ENCODE assay signal across 8 cellular contexts in the genomic region with DNA sequence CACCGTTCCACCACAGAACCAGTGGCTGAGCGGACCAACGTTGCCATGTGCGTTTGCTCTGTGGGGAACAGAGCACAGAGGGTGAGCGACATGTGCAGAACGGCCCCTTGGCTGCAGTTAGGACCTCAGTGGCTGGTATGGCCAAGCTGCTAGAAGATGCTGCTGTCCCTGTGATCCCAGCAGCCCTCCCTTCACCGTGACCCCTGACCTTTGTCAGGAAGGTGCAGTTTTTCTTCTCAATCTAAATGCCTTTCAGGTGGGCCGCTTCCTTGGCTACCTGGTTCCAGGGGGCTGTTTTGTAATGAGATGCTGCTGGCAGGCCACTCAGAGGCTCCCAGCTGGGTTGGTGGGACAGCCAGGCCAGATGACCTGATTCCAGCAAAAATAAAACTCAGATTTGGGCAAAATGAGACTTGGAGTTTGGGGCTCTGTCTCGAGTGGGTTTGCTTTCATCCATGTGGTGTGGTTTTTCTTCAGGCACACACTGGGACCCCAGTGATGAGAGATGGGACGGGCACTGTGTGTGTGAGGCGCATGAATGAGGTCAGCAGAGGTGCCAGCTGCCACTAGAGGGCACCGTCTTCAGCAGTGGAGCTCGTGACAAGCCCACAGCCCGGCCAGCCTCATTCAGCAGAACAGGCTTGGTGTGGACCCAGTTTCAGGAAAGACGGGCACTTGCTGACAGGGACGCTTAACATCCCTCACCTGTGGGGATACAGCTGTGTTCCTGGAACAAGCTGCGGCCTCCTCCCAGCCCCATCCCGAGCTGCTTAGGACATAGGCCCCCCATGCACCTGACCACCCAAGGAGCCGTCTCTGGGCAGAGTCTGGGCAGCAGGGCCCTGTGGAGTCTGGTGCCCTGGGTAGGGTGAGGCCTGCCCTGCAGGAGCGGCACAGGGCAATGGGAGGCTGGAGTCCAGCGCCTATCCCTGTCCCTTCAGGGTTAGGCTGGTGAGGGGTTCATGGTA. TPM values are rescaled to one million over a fixed set of nuclear protein-coding genes. Genes with fewer than 3 reads are reported as not detected.
A peak's percentile ranks its signal among the peaks of the same experiment; 100 is the strongest.
DNase-seq lines count a peak whose midpoint lies in the region; ATAC-seq, FAIRE-seq and TF ChIP-seq lines count a peak whose summit lies in the region.

No MANE protein-coding gene starts in this region.

- peak; percentile 54 for TF ChIP-seq POLR2A in GM12892 (IDR thresholded peaks at IDR 0.05; ENCODE audit: low read depth, low read length)

- no peaks in the 10 kb centered on the region for H3K27me3 Mint-ChIP-seq in activated T-helper 17 cell treated with anti-CD3 and anti-CD28 coated beads, Interleukin-2, amount 50 U/mL, for 72 hours

- DNase-seq in AG08395 (ENCODE audit: low spot score), result peak; percentile 77
- peak; percentile 58 for DNase-seq in GM12892 (ENCODE audit: insufficient read length)
- DNase-seq in foreskin fibroblast, result peak; percentile 57 to 88

- H3K9ac ChIP-seq in OCI-LY3 (ENCODE audit: low read length), result no peak overlapping the region
- H3K9ac ChIP-seq in parathyroid adenoma, result no peak overlapping the region

- H3K4me2 ChIP-seq in OCI-LY3 (ENCODE audit: low read length), result no peak overlapping the region
- no peak overlapping the region for H3K4me2 ChIP-seq in parathyroid adenoma (ENCODE audit: low read length)

- peak; percentile 18 for ATAC-seq in activated T-helper 17 cell treated with anti-CD3 and anti-CD28 coated beads, Interleukin-2, amount 50 U/mL, for 72 hours (replicated peaks)
- no peak for ATAC-seq in GM21381 (IDR thresholded peaks at IDR 0.05; ENCODE audit: unreplicated experiment)
- no peak for ATAC-seq in HG02759 (IDR thresholded peaks at IDR 0.05; ENCODE audit: unreplicated experiment)

- H3K27ac Mint-ChIP-seq in activated T-helper 17 cell treated with anti-CD3 and anti-CD28 coated beads, Interleukin-2, amount 50 U/mL, for 72 hours, result no peak overlapping the region

- H3K9me3 ChIP-seq in OCI-LY3 (ENCODE audit: insufficient read depth, low read length) (no peaks in the 10 kb centered on the region), parathyroid adenoma (ENCODE audit: control insufficient read depth, low read length) (no peaks in the 10 kb centered on the region)

- peaks cover 25% of the 10 kb centered on the region for H3K79me2 ChIP-seq in OCI-LY3 (ENCODE audit: low read length)
- no peaks in the 10 kb centered on the region for H3K79me2 ChIP-seq in parathyroid adenoma

- peaks cover 25% of the 10 kb centered on the region for H4K20me1 ChIP-seq in OCI-LY3 (ENCODE audit: insufficient read depth, low read length)

- H3K4me1 ChIP-seq in OCI-LY3 (ENCODE audit: low read length), result peaks cover 8% of the 10 kb centered on the region
- no peaks in the 10 kb centered on the region for H3K4me1 ChIP-seq in parathyroid adenoma

- peak; percentile 62 for FAIRE-seq in GM12892 (lab: Jason Lieb, UNC)

- no peak overlapping the region for H3K4me3 ChIP-seq in OCI-LY3 (ENCODE audit: low read length)
- no peak overlapping the region for H3K4me3 ChIP-seq in foreskin fibroblast (ENCODE audit: low read depth in 1 of 2, low read length in 2 of 2)
- no peak overlapping the region for H3K4me3 ChIP-seq in parathyroid adenoma (ENCODE audit: low read depth, low read length)

- peaks cover 39% of the 10 kb centered on the region for H3K36me3 Mint-ChIP-seq in activated T-helper 17 cell treated with anti-CD3 and anti-CD28 coated beads, Interleukin-2, amount 50 U/mL, for 72 hours (ENCODE audit: low read depth)

- TF ChIP-seq CTCF in OCI-LY3 (IDR thresholded peaks at IDR 0.05; ENCODE audit: low read depth, low read length), result peak; percentile 63
- TF ChIP-seq CTCF in foreskin fibroblast (IDR thresholded peaks at IDR 0.05; ENCODE audit: low read depth, low read length), result peak; percentile 66
- TF ChIP-seq CTCF in parathyroid adenoma (IDR thresholded peaks at IDR 0.05), result peak; percentile 55

- H2AFZ ChIP-seq in OCI-LY3 (ENCODE audit: low read depth, low read length) (no peak overlapping the region), parathyroid adenoma (no peak overlapping the region)

- H3K4me3 Mint-ChIP-seq in activated T-helper 17 cell treated with anti-CD3 and anti-CD28 coated beads, Interleukin-2, amount 50 U/mL, for 72 hours, result no peak overlapping the region

- no peaks in the 10 kb centered on the region for H3K27me3 ChIP-seq in OCI-LY3 (ENCODE audit: low read depth, low read length)
- H3K27me3 ChIP-seq in parathyroid adenoma (ENCODE audit: control insufficient read depth, insufficient read depth, low read length), result no peaks in the 10 kb centered on the region

- peaks cover 26% of the 10 kb centered on the region for H3K36me3 ChIP-seq in OCI-LY3 (replicated peaks; ENCODE audit: low read depth, low read length)
- no peaks in the 10 kb centered on the region for H3K36me3 ChIP-seq in parathyroid adenoma (ENCODE audit: control insufficient read depth, insufficient read depth, low read length)

- no peak overlapping the region for H3K27ac ChIP-seq in OCI-LY3 (ENCODE audit: low read length)
- H3K27ac ChIP-seq in parathyroid adenoma, result no peak overlapping the region

- peaks cover 5% of the 10 kb centered on the region for H3K9me3 Mint-ChIP-seq in activated T-helper 17 cell treated with anti-CD3 and anti-CD28 coated beads, Interleukin-2, amount 50 U/mL, for 72 hours

- no peaks in the 10 kb centered on the region for H3K4me1 Mint-ChIP-seq in activated T-helper 17 cell treated with anti-CD3 and anti-CD28 coated beads, Interleukin-2, amount 50 U/mL, for 72 hours

RNA-seq across cellular contexts. Expression of a gene that starts 4.1 kb away (rescaled TPM):
- 27.2 TPM for polyA plus RNA-seq in GM12892 (2012; ENCODE audit: missing spikeins)
- total RNA-seq in activated T-helper 17 cell treated with anti-CD3 and anti-CD28 coated beads, Interleukin-2, amount 50 U/mL, for 72 hours, result 10 to 100 TPM; 29.9 to 48.6 TPM

RNA-seq across cellular contexts. Expression of a gene that starts 16.7 kb away (rescaled TPM):
- polyA plus RNA-seq in GM12892 (2012; ENCODE audit: missing spikeins), result not detected
- not detected for total RNA-seq in activated T-helper 17 cell treated with anti-CD3 and anti-CD28 coated beads, Interleukin-2, amount 50 U/mL, for 72 hours

RNA-seq across cellular contexts. Expression of a gene that starts 25.0 kb away (rescaled TPM):
- polyA plus RNA-seq in GM12892 (2012; ENCODE audit: missing spikeins), result not detected
- 1 to 10 TPM; 2.5 to 3.4 TPM for total RNA-seq in activated T-helper 17 cell treated with anti-CD3 and anti-CD28 coated beads, Interleukin-2, amount 50 U/mL, for 72 hours

RNA-seq across cellular contexts. Expression of a gene that starts 41.4 kb away (rescaled TPM):
- polyA plus RNA-seq in GM12892 (2012; ENCODE audit: missing spikeins), result not detected
- not detected for total RNA-seq in activated T-helper 17 cell treated with anti-CD3 and anti-CD28 coated beads, Interleukin-2, amount 50 U/mL, for 72 hours

RNA-seq across cellular contexts. Expression of a gene that starts 57.0 kb away (rescaled TPM):
- not detected for polyA plus RNA-seq in GM12892 (2012; ENCODE audit: missing spikeins)
- not detected for total RNA-seq in activated T-helper 17 cell treated with anti-CD3 and anti-CD28 coated beads, Interleukin-2, amount 50 U/mL, for 72 hours
